ENCODE assay signal across 24 cellular contexts in the genomic region with DNA sequence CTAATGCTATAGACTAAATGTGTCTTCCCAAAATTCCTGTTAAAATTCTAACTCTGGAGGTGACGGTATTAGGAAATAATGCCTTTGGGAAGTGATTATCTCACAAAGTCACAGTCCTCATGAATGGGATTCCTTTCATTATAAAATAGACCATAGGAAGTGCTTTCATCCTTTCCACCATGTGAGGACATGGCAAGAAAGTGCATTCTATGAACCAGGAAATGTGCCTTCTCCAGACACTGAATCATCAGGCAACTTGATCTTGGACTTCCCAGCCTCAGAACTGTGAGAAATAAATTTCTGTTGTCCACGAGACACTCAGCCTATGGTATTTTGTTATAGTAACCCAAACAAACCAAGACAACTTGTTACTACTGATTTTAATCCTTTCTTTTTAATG.
"Had no signal": no experiment of that assay in that cellular context is flagged by ENCODE, and none has a peak within 500 bp of the region (broad histone marks: within the 10 kb centered on the region; RNA-seq: fewer than 3 reads in every experiment).

No MANE protein-coding gene starts in this region.

- H3K4me1 ChIP-seq: esophagus muscularis mucosa, foreskin keratinocyte, heart right ventricle, right atrium auricular region, stomach had no signal

- H3K36me3 Mint-ChIP-seq: immature natural killer cell; naive thymus-derived CD8-positive, alpha-beta T cell; type B pancreatic cell had no signal

- H3K27ac Mint-ChIP-seq: effector memory CD8-positive, alpha-beta T cell; immature natural killer cell; naive thymus-derived CD8-positive, alpha-beta T cell; type B pancreatic cell had no signal

- H3K27me3 Mint-ChIP-seq: central memory CD8-positive, alpha-beta T cell; effector memory CD8-positive, alpha-beta T cell; naive thymus-derived CD8-positive, alpha-beta T cell; type B pancreatic cell had no signal

- H3K4me3 ChIP-seq: coronary artery, esophagus muscularis mucosa, heart right ventricle, pancreas, right atrium auricular region, smooth muscle cell, stomach, thyroid gland had no signal

- H3K9me3 ChIP-seq: esophagus muscularis mucosa, neutrophil, pancreas, right atrium auricular region, thyroid gland had no signal

- H3K27ac ChIP-seq: coronary artery, esophagus muscularis mucosa, foreskin keratinocyte, heart right ventricle, neutrophil, right atrium auricular region, stomach, thyroid gland had no signal

- H3K4me1 Mint-ChIP-seq: central memory CD8-positive, alpha-beta T cell; naive thymus-derived CD8-positive, alpha-beta T cell had no signal

- H3K36me3 ChIP-seq: esophagus muscularis mucosa, heart right ventricle, neutrophil, pancreas, right atrium auricular region, stomach, thyroid gland had no signal

- H3K27me3 ChIP-seq: esophagus muscularis mucosa, foreskin keratinocyte, heart right ventricle, neutrophil, pancreas, right atrium auricular region, stomach, thyroid gland had no signal

- H3K4me2 ChIP-seq: smooth muscle cell had no signal

- H3K4me3 Mint-ChIP-seq: central memory CD8-positive, alpha-beta T cell; effector memory CD8-positive, alpha-beta T cell; immature natural killer cell; naive thymus-derived CD8-positive, alpha-beta T cell; type B pancreatic cell had no signal

- DNase-seq: effector memory CD8-positive, alpha-beta T cell; glutamatergic neuron; heart right ventricle; hypothalamus; immature natural killer cell; islet precursor cell; kidney glomerular epithelial cell; naive thymus-derived CD8-positive, alpha-beta T cell; stimulated activated CD4-positive, alpha-beta T cell treated with anti-CD3 and anti-CD28 coated beads, Interleukin-12 subunit alpha, Interleukin-12 subunit beta, amount 100 ng/mL, for 4 hours; stimulated activated CD4-positive, alpha-beta T cell treated with anti-CD3 and anti-CD28 coated beads, Interleukin-1b, Interleukin-23, amount 100 ng/mL, for 48 hours; stimulated activated CD4-positive, alpha-beta T cell treated with anti-CD3 and anti-CD28 coated beads, Interleukin-4, amount 100 ng/mL, for 1 hour; stimulated activated CD8-positive, alpha-beta memory T cell treated with anti-CD3 and anti-CD28 coated beads, Interleukin-4, amount 100 ng/mL, for 48 hours; stimulated activated naive CD4-positive, alpha-beta T cell treated with Interleukin-2 at 50 U/mL for 16 hours; stomach; thyroid gland had no signal
